Comparison of ENCODE assay signal across 8 cellular contexts in the genomic region with DNA sequence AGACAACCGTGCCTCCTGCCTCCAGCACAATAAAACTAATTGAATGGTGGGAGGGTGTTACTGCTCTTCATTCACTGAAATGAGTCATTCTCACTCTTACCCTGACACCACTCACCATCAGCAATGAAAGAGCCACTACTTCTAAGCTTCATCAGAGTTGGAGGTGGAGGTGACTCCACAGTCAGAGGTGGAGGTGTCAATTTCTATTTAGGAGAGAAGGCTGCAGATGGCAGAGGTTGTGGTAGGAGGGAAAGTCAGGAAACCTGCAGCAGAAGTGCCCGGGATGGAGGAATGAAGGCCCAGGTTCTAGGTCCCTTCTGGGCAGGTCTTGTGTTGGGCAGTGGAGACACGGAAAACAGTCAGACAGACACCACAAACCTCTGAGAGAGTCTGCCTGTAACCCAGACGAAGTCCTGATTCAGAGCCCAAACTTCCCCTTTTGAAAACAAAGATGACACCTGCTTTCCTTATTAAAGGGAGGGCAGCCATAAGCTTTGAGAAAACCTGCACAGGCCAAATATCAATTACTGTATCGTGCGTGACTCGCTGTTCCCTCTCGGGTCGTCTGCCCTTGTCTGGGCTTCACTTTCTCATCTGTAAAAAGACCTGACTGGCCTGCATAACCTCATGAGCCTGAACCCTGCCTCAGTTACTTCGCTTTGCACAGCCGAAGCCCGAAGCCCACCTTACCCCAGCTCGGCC. TPM values are rescaled to one million over a fixed set of nuclear protein-coding genes. Genes with fewer than 3 reads are reported as not detected.
DNase-seq lines count a peak whose midpoint lies in the region; ATAC-seq and TF ChIP-seq lines count a peak whose summit lies in the region.

No MANE protein-coding gene starts in this region.

- no peaks in the 10 kb centered on the region for H3K27me3 Mint-ChIP-seq in stimulated activated memory B cell treated with anti-CD40 and anti-IgM and Interleukin-4, amounts not matched to agents 10 μg/mL and 1 μg/mL and 100 μg/mL, for 72 hours

- H3K4me3 ChIP-seq in kidney epithelial cell (ENCODE audit: low read depth, low read length): peak overlapping the region; percentile 98

- peaks cover 71% of the 10 kb centered on the region for H3K4me1 Mint-ChIP-seq in stimulated activated memory B cell treated with anti-CD40 and anti-IgM and Interleukin-4, amounts not matched to agents 10 μg/mL and 1 μg/mL and 100 μg/mL, for 72 hours

- peak overlapping the region; percentile 80 for H3K4me3 Mint-ChIP-seq in stimulated activated memory B cell treated with anti-CD40 and anti-IgM and Interleukin-4, amounts not matched to agents 10 μg/mL and 1 μg/mL and 100 μg/mL, for 72 hours

- H3K36me3 ChIP-seq in kidney epithelial cell (ENCODE audit: control insufficient read depth, insufficient read depth, low read length): no peaks in the 10 kb centered on the region

- H3K36me3 Mint-ChIP-seq in activated naive CD4-positive, alpha-beta T cell treated with anti-CD3 and anti-CD28 coated beads, Interleukin-2, amount 50 U/mL, for 72 hours: peaks cover 21 to 24% of the 10 kb centered on the region in 2 donors
- H3K36me3 Mint-ChIP-seq in stimulated activated memory B cell treated with anti-CD40 and anti-IgM and Interleukin-4, amounts not matched to agents 10 μg/mL and 1 μg/mL and 100 μg/mL, for 72 hours: no peaks in the 10 kb centered on the region

- H3K9me3 Mint-ChIP-seq in activated naive CD4-positive, alpha-beta T cell treated with anti-CD3 and anti-CD28 coated beads, Interleukin-2, amount 50 U/mL, for 72 hours: no peaks in the 10 kb centered on the region
- H3K9me3 Mint-ChIP-seq in stimulated activated memory B cell treated with anti-CD40 and anti-IgM and Interleukin-4, amounts not matched to agents 10 μg/mL and 1 μg/mL and 100 μg/mL, for 72 hours: no peaks in the 10 kb centered on the region

- TF ChIP-seq CTCF in kidney epithelial cell (IDR thresholded peaks at IDR 0.05; ENCODE audit: insufficient read depth, low read length, poor library complexity, severe bottlenecking): no peak

- H3K27me3 ChIP-seq in kidney epithelial cell (ENCODE audit: control insufficient read depth, insufficient read depth, low read length): no peaks in the 10 kb centered on the region

- ATAC-seq in activated naive CD4-positive, alpha-beta T cell treated with anti-CD3 and anti-CD28 coated beads, Interleukin-2, amount 50 U/mL, for 72 hours: peak; percentile 24 to 54
- peak; percentile 49 for ATAC-seq in stimulated activated memory B cell treated with anti-CD40 and anti-IgM and Interleukin-4, amounts not matched to agents 10 μg/mL and 1 μg/mL and 100 μg/mL, for 72 hours
- ATAC-seq in GM19397 (IDR thresholded peaks at IDR 0.05; ENCODE audit: unreplicated experiment): no peak

- H3K27ac Mint-ChIP-seq in activated naive CD4-positive, alpha-beta T cell treated with anti-CD3 and anti-CD28 coated beads, Interleukin-2, amount 50 U/mL, for 72 hours: peak overlapping the region; percentile 93 to 97
- peak overlapping the region; percentile 68 for H3K27ac Mint-ChIP-seq in stimulated activated memory B cell treated with anti-CD40 and anti-IgM and Interleukin-4, amounts not matched to agents 10 μg/mL and 1 μg/mL and 100 μg/mL, for 72 hours

- peak; percentile 12 for DNase-seq in GF-D8 (lab: John Stamatoyannopoulos, UW)
- DNase-seq in NAMALWA (ENCODE audit: low spot score): peak; percentile 65
- peak in 1 of 2 donors; percentile 33 for DNase-seq in activated naive CD4-positive, alpha-beta T cell treated with anti-CD3 and anti-CD28 coated beads, Interleukin-2, amount 50 U/mL, for 72 hours (ENCODE audit: low spot score in 2 of 2)
- no peak for DNase-seq in kidney epithelial cell (ENCODE audit: low read depth)
- DNase-seq in T-helper 9 cell: no peak
- no peak for DNase-seq in cerebellar nuclear complex (lab: John Stamatoyannopoulos, UW)

RNA-seq across cellular contexts. Expression of gene ATPAF2, which starts 0.7 kb away (rescaled TPM):
- 10 to 100 TPM; 32.2 to 35.0 TPM for total RNA-seq in activated naive CD4-positive, alpha-beta T cell treated with anti-CD3 and anti-CD28 coated beads, Interleukin-2, amount 50 U/mL, for 72 hours
- total RNA-seq in kidney epithelial cell: 31.3 and 32.3 TPM in 2 replicates

RNA-seq across cellular contexts. Expression of gene GID4, which starts 0.9 kb away (rescaled TPM):
- 1 to 10 TPM; 5.8 to 8.1 TPM for total RNA-seq in activated naive CD4-positive, alpha-beta T cell treated with anti-CD3 and anti-CD28 coated beads, Interleukin-2, amount 50 U/mL, for 72 hours
- 6.2 and 8.6 TPM in 2 replicates for total RNA-seq in kidney epithelial cell

RNA-seq across cellular contexts. Expression of gene DRG2, which starts 49.4 kb away (rescaled TPM):
- total RNA-seq in activated naive CD4-positive, alpha-beta T cell treated with anti-CD3 and anti-CD28 coated beads, Interleukin-2, amount 50 U/mL, for 72 hours: 10 to 100 TPM; 41.3 to 49.2 TPM
- 40.0 and 42.5 TPM in 2 replicates for total RNA-seq in kidney epithelial cell

Comparison
In these comparisons a context has a peak if more than half of its experiments do, and no peak if none do; other contexts are left out.
1. DNase-seq: peak in GF-D8 (single experiment) and NAMALWA (single experiment); none in kidney epithelial cell (single experiment), T-helper 9 cell (single experiment) and cerebellar nuclear complex (0 of 2).